Comparison of ENCODE assay signal across 19 cellular contexts in the genomic region with DNA sequence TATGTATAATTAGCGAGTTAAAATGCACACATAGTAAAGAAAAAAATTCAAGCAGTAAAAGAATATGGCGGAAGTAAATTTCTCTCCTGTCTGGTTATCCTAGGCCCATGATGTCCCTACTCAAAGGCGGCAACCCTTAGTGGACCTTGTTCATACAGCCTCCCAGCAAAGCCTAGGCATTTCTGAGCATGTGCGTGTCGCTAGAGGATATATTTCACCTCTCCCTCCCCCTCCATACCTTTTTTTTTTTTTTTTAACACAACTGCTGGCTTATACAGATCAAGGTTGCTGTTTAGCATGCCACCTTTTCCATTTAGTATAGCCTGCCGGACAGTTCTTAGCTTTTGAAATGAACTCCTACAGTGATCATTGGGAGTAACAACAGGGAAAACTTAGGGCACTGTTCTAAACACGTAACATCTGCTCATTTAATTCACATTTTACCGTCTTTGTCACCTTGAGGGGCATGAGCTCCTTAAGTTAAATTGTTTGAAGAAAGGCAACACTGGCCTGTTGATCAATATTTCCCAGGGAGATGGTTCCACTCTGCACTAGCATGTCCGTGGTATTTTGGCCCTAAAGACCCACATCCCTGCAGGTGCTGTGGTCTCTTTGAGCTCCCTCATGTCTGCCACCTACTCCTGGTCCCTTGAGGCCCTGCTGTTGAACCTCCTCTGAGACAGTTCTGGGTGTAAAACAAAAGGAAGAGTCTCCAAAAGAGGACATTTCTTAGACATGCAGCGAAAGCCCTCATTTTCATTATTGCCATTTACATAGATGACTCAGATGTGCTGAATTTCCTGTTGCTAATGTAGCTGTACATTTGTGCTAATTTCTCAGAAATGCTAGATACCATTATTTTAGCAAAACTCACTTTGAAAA. TPM values are rescaled to one million over a fixed set of nuclear protein-coding genes. Genes with fewer than 3 reads are reported as not detected.
DNase-seq lines count a peak whose midpoint lies in the region; ATAC-seq and TF ChIP-seq lines count a peak whose summit lies in the region.
"Had no signal": no experiment of that assay in that cellular context is flagged by ENCODE, and none has a peak within 500 bp of the region (broad histone marks: within the 10 kb centered on the region; RNA-seq: fewer than 3 reads in every experiment).

No MANE protein-coding gene starts in this region.

- peak overlapping the region; percentile 37 for H3K4me2 ChIP-seq in DND-41 (ENCODE audit: insufficient read depth, low read length)

- no peak for TF ChIP-seq CTCF in DND-41 (IDR thresholded peaks at IDR 0.05; ENCODE audit: borderline replicate concordance, extremely low read depth, low read length, poor library complexity, severe bottlenecking)
- TF ChIP-seq CTCF in gastrocnemius medialis (IDR thresholded peaks at IDR 0.05 in 4 of 5, conservative IDR thresholded peaks at IDR 0.05 in 1 of 5): no peak
- no peak for TF ChIP-seq CTCF in CD8-positive, alpha-beta T cell (IDR thresholded peaks at IDR 0.05)

- peak; percentile 87 for ATAC-seq in DND-41 (ENCODE audit: insufficient read depth, low read depth)
- peak; percentile 24 for ATAC-seq in GM18498 (IDR thresholded peaks at IDR 0.05; ENCODE audit: unreplicated experiment)
- ATAC-seq in HG03342 (IDR thresholded peaks at IDR 0.05; ENCODE audit: unreplicated experiment): peak; percentile 21
- no peak for ATAC-seq in gastrocnemius medialis
- ATAC-seq in CD8-positive, alpha-beta T cell: no peak
- ATAC-seq: right lobe of liver had no signal

- H3K9me3 ChIP-seq in DND-41 (ENCODE audit: insufficient read depth, low read length, severe bottlenecking): no peaks in the 10 kb centered on the region
- no peaks in the 10 kb centered on the region for H3K9me3 ChIP-seq in gastrocnemius medialis
- H3K9me3 ChIP-seq in CD8-positive, alpha-beta T cell (ENCODE audit: low read length): no peaks in the 10 kb centered on the region
- H3K9me3 ChIP-seq: esophagus squamous epithelium, left ventricle myocardium inferior, right lobe of liver had no signal

- H3K4me1 ChIP-seq in DND-41 (ENCODE audit: insufficient read depth, low read length) (peaks cover 83% of the 10 kb centered on the region), gastrocnemius medialis (no peaks in the 10 kb centered on the region)
- H3K4me1 ChIP-seq in CD8-positive, alpha-beta T cell (ENCODE audit: insufficient read depth, low read length): no peaks in the 10 kb centered on the region
- H3K4me1 ChIP-seq: left ventricle myocardium inferior, right lobe of liver had no signal

- POLR2A ChIA-PET in CD8-positive, alpha-beta T cell (lab: Charles Lee): interaction anchor here (1.7 kb wide), 1 partner anchor 13 kb away, joined by 4 read pairs; no protein-coding TSS in a partner anchor

- DNase-seq in DND-41 (peak; percentile 87), hypothalamus (lab: John Stamatoyannopoulos, UW) (no peak), NCI-H1694 (lab: John Stamatoyannopoulos, UW) (no peak), gastrocnemius medialis (no peak)
- no peak for DNase-seq in activated naive CD8-positive, alpha-beta T cell treated with anti-CD3 and anti-CD28 coated beads for 36 hours
- no peak for DNase-seq in CD8-positive, alpha-beta T cell
- DNase-seq: activated naive CD8-positive, alpha-beta T cell treated with anti-CD3 and anti-CD28 coated beads, Interleukin-2, amount 10 ng/mL, durations not matched to agents 7 days and 5 days; esophagus squamous epithelium; hippocampal formation; left ventricle myocardium inferior; NCI-H345; right lobe of liver; substantia nigra had no signal

- no peak for TF ChIP-seq POLR2A in gastrocnemius medialis (IDR thresholded peaks at IDR 0.05)

- H3K36me3 Mint-ChIP-seq in activated naive CD8-positive, alpha-beta T cell treated with anti-CD3 and anti-CD28 coated beads for 36 hours: no peaks in the 10 kb centered on the region
- H3K36me3 Mint-ChIP-seq in CD8-positive, alpha-beta T cell: no peaks in the 10 kb centered on the region
- H3K36me3 Mint-ChIP-seq: activated naive CD8-positive, alpha-beta T cell treated with anti-CD3 and anti-CD28 coated beads, Interleukin-2, amount 10 ng/mL, durations not matched to agents 7 days and 5 days had no signal

- no peaks in the 10 kb centered on the region for H3K27me3 ChIP-seq in DND-41 (ENCODE audit: insufficient read depth, low read length, poor library complexity)
- H3K27me3 ChIP-seq in gastrocnemius medialis: peaks cover 0 to 4% (median 0%) of the 10 kb centered on the region in 3 donors
- H3K27me3 ChIP-seq in CD8-positive, alpha-beta T cell (ENCODE audit: insufficient read depth, low read length): no peaks in the 10 kb centered on the region
- H3K27me3 ChIP-seq: right lobe of liver had no signal

- H3K36me3 ChIP-seq in DND-41 (ENCODE audit: insufficient read depth, low read length) (no peaks in the 10 kb centered on the region), gastrocnemius medialis (no peaks in the 10 kb centered on the region)
- H3K36me3 ChIP-seq in CD8-positive, alpha-beta T cell (ENCODE audit: insufficient read depth, low read length): no peaks in the 10 kb centered on the region
- H3K36me3 ChIP-seq: esophagus squamous epithelium, left ventricle myocardium inferior, right lobe of liver had no signal

- intact Hi-C loops in gastrocnemius medialis (cut with DNase I; ENCODE audit: low total_unique reads): no loop called here
- intact Hi-C loops in CD8-positive, alpha-beta T cell (cut with DNase I, micrococcal nuclease): no loop called here

- H4K20me1 ChIP-seq in DND-41 (ENCODE audit: insufficient read depth, low read length): no peaks in the 10 kb centered on the region

- CTCF ChIA-PET in CD8-positive, alpha-beta T cell (lab: Charles Lee): no interaction called here

- no peaks in the 10 kb centered on the region for H3K9me3 Mint-ChIP-seq in activated naive CD8-positive, alpha-beta T cell treated with anti-CD3 and anti-CD28 coated beads for 36 hours
- no peaks in the 10 kb centered on the region for H3K9me3 Mint-ChIP-seq in CD8-positive, alpha-beta T cell
- H3K9me3 Mint-ChIP-seq: activated naive CD8-positive, alpha-beta T cell treated with anti-CD3 and anti-CD28 coated beads, Interleukin-2, amount 10 ng/mL, durations not matched to agents 7 days and 5 days; neural crest cell had no signal

- peak overlapping the region; percentile 40 for H3K9ac ChIP-seq in DND-41 (ENCODE audit: low read depth, low read length)

- no peak overlapping the region for H3K4me3 ChIP-seq in DND-41 (ENCODE audit: low read depth in 1 of 2, low read length in 2 of 2)
- H3K4me3 ChIP-seq in gastrocnemius medialis: no peak overlapping the region
- no peak overlapping the region for H3K4me3 ChIP-seq in CD8-positive, alpha-beta T cell (ENCODE audit: low read depth, low read length)
- H3K4me3 ChIP-seq: esophagus squamous epithelium, left ventricle myocardium inferior, right lobe of liver had no signal

- no peak overlapping the region for H3K4me3 Mint-ChIP-seq in activated naive CD8-positive, alpha-beta T cell treated with anti-CD3 and anti-CD28 coated beads for 36 hours
- H3K4me3 Mint-ChIP-seq in CD8-positive, alpha-beta T cell: no peak overlapping the region
- H3K4me3 Mint-ChIP-seq: activated naive CD8-positive, alpha-beta T cell treated with anti-CD3 and anti-CD28 coated beads, Interleukin-2, amount 10 ng/mL, durations not matched to agents 7 days and 5 days; neural crest cell had no signal

- peak overlapping the region; percentile 94 for H3K27ac ChIP-seq in DND-41 (ENCODE audit: low read length)
- H3K27ac ChIP-seq in gastrocnemius medialis: no peak overlapping the region
- H3K27ac ChIP-seq in CD8-positive, alpha-beta T cell (ENCODE audit: low read depth, low read length): no peak overlapping the region
- H3K27ac ChIP-seq: C4-2B, left ventricle myocardium inferior, right lobe of liver had no signal

- H3K4me1 Mint-ChIP-seq in activated naive CD8-positive, alpha-beta T cell treated with anti-CD3 and anti-CD28 coated beads for 36 hours: peaks cover 16% of the 10 kb centered on the region
- H3K4me1 Mint-ChIP-seq in CD8-positive, alpha-beta T cell (ENCODE audit: low read depth): no peaks in the 10 kb centered on the region

- no peaks in the 10 kb centered on the region for H3K27me3 Mint-ChIP-seq in activated naive CD8-positive, alpha-beta T cell treated with anti-CD3 and anti-CD28 coated beads for 36 hours
- H3K27me3 Mint-ChIP-seq in CD8-positive, alpha-beta T cell (ENCODE audit: low read depth): no peaks in the 10 kb centered on the region

- no peaks in the 10 kb centered on the region for H3K79me2 ChIP-seq in DND-41 (ENCODE audit: insufficient read depth, low read length)

- peak overlapping the region; percentile 56 for H3K27ac Mint-ChIP-seq in activated naive CD8-positive, alpha-beta T cell treated with anti-CD3 and anti-CD28 coated beads for 36 hours
- H3K27ac Mint-ChIP-seq in CD8-positive, alpha-beta T cell: no peak overlapping the region
- H3K27ac Mint-ChIP-seq: activated naive CD8-positive, alpha-beta T cell treated with anti-CD3 and anti-CD28 coated beads, Interleukin-2, amount 10 ng/mL, durations not matched to agents 7 days and 5 days had no signal

- H2AFZ ChIP-seq in DND-41 (ENCODE audit: low read depth, low read length): peak overlapping the region; percentile 2

- in situ Hi-C loops in gastrocnemius medialis (cut with MboI; ENCODE audit: low sequenced_read_pairs in 4 of 4): loop anchor here in 2 of 4 donors (10.0 to 25.0 kb wide), 3 partner anchors 61 to 661 kb away; no protein-coding TSS in a partner anchor

RNA-seq across cellular contexts. Expression of gene TNFRSF13B, which starts 4.1 kb away (rescaled TPM):
- total RNA-seq in activated naive CD8-positive, alpha-beta T cell treated with anti-CD3 and anti-CD28 coated beads for 36 hours: under 1 TPM; 0.31 to 0.52 TPM
- total RNA-seq in gastrocnemius medialis: not detected
- not detected for total RNA-seq in CD8-positive, alpha-beta T cell
- total RNA-seq: activated naive CD8-positive, alpha-beta T cell treated with anti-CD3 and anti-CD28 coated beads, Interleukin-2, amount 10 ng/mL, durations not matched to agents 7 days and 5 days; cerebellum; esophagus squamous epithelium; left ventricle myocardium inferior; neural crest cell; T-helper 2 cell treated with Interferon-gamma antibody and Interleukin-4, amounts not matched to agents 100 ng/mL and 5 ng/mL, for 36 hours had no signal

Comparison
In these comparisons a context has a peak if more than half of its experiments do, and no peak if none do; other contexts are left out.
1. ATAC-seq: peak in DND-41 (single experiment), GM18498 (single experiment) and HG03342 (single experiment); none in gastrocnemius medialis (0 of 2) and CD8-positive, alpha-beta T cell (single experiment).